In the genomic region with DNA sequence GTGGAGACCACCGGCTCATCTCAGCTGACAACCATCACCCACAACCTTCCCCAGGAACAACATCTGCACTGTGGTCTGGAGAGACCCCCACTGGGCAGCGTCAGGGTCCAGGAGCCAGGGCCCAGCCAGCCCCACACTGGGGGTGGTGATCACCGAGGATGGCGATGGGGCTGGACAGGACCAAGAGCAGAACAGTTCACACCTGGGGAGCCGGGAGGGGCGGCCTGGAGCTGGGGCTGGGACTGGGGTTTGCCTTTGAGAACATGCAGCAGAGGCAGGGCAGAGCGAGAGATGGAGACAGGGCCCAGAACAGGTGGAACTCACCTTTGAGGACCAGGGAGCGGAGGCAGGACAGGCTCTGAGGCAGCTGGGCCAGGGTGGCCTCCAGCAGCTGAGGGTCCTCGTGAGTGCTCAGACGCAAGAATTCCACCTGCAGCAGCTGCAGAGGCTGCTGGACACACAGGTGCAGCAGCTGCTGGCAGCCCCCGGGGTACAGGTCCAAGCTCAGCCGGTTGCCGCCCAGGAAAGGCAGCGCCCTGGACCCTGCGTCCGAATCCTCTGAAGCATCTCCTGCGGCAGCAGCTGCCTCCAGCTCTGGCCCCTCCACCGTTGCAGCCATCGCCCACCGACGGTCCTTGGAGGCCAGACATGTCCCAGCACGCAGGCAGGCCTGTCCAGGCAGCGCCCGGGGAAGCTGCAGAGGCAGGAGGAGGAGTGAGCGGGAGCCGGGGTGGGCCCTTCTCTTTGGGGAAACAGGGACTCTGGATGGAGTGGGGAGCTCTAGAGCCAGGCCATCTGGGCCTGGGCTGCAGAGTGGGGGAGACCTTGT, we compare ENCODE assay signal across 8 cellular contexts. TPM values are rescaled to one million over a fixed set of nuclear protein-coding genes. Genes with fewer than 3 reads are reported as not detected.
A peak's percentile ranks its signal among the peaks of the same experiment; 100 is the strongest.
DNase-seq lines count a peak whose midpoint lies in the region; ATAC-seq and TF ChIP-seq lines count a peak whose summit lies in the region.

No MANE protein-coding gene starts in this region.

- H3F3A ChIP-seq in OCI-LY1 (ENCODE audit: insufficient read depth, low read length) = no peaks in the 10 kb centered on the region

- no peak for TF ChIP-seq CTCF in OCI-LY1 (IDR thresholded peaks at IDR 0.05; ENCODE audit: low read length)
- TF ChIP-seq CTCF in esophagus squamous epithelium (IDR thresholded peaks at IDR 0.05) = no peak
- TF ChIP-seq CTCF in lower leg skin (IDR thresholded peaks at IDR 0.05) = no peak

- no peaks in the 10 kb centered on the region for H3K9me2 ChIP-seq in OCI-LY1 (ENCODE audit: low read depth, low read length)

- no peaks in the 10 kb centered on the region for H3K27me3 ChIP-seq in OCI-LY1 (ENCODE audit: insufficient read depth, low read length)
- H3K27me3 ChIP-seq in esophagus squamous epithelium = no peaks in the 10 kb centered on the region

- H3K27ac ChIP-seq in OCI-LY1 (ENCODE audit: low read depth, low read length, poor library complexity, severe bottlenecking) = peak overlapping the region; percentile 72
- H3K27ac ChIP-seq in esophagus squamous epithelium = peak overlapping the region in 3 of 4 donors; percentile 83 to 93 (median 91)
- peak overlapping the region in 15 of 21 experiments; percentile 71 to 94 (median 88) for H3K27ac ChIP-seq in skin epidermis

- WGBS in esophagus squamous epithelium, 2 donors = 53 to 80% methylated on average over 3 to 9 of the region's 26 CpGs
- WGBS in lower leg skin, 2 donors = 46 to 51% methylated on average over 23 to 25 of the region's 26 CpGs

- no peak for ATAC-seq in GM21447 (IDR thresholded peaks at IDR 0.05; ENCODE audit: unreplicated experiment)
- ATAC-seq in HG02571 (IDR thresholded peaks at IDR 0.05; ENCODE audit: unreplicated experiment) = no peak

- peak overlapping the region; percentile 87 for H3K9ac ChIP-seq in OCI-LY1 (ENCODE audit: low read length)

- H3K79me2 ChIP-seq in OCI-LY1 (ENCODE audit: insufficient read depth, low read length) = no peaks in the 10 kb centered on the region

- no peaks in the 10 kb centered on the region for H4K20me1 ChIP-seq in OCI-LY1 (ENCODE audit: insufficient read depth, low read length)

- TF ChIP-seq POLR2A in esophagus squamous epithelium (IDR thresholded peaks at IDR 0.05) = no peak
- no peak for TF ChIP-seq POLR2A in lower leg skin (IDR thresholded peaks at IDR 0.05)

- DNase-seq in NCI-H187 (lab: John Stamatoyannopoulos, UW) (peak; percentile 72 to 80), NCI-H187 treated with DMSO at 0.1 percent for 48 hours (lab: John Stamatoyannopoulos, UW) (no peak), esophagus squamous epithelium (lab: John Stamatoyannopoulos, UW) (no peak), lower leg skin (ENCODE audit: low spot score in 2 of 2) (no peak)

- H3K4me3 ChIP-seq in OCI-LY1 (ENCODE audit: low read depth, low read length, poor library complexity, severe bottlenecking) (peak overlapping the region; percentile 72), esophagus squamous epithelium (peak overlapping the region; percentile 55 to 87 (median 68)), skin epidermis (peak overlapping the region; percentile 55 to 72 (median 65)), lower leg skin (ENCODE audit: low read depth, poor library complexity, severe bottlenecking) (no peak overlapping the region)

- H3K4me1 ChIP-seq in OCI-LY1 (ENCODE audit: insufficient read depth, low read length, severe bottlenecking) = peaks cover 40% of the 10 kb centered on the region
- peaks cover 22 to 57% (median 30%) of the 10 kb centered on the region in 3 donors for H3K4me1 ChIP-seq in esophagus squamous epithelium

- peaks cover 37% of the 10 kb centered on the region for H3K36me3 ChIP-seq in OCI-LY1 (ENCODE audit: insufficient read depth, low read length)
- H3K36me3 ChIP-seq in esophagus squamous epithelium = peaks cover 0 to 45% (median 11%) of the 10 kb centered on the region in 3 donors

- intact Hi-C loops in esophagus squamous epithelium (cut with DNase I) = no loop called here
- intact Hi-C loops in lower leg skin (cut with DNase I; ENCODE audit: low total_unique reads) = no loop called here

- no peaks in the 10 kb centered on the region for H3K9me3 ChIP-seq in OCI-LY1 (ENCODE audit: low read length)
- no peaks in the 10 kb centered on the region for H3K9me3 ChIP-seq in esophagus squamous epithelium

- H2AFZ ChIP-seq in OCI-LY1 (ENCODE audit: low read length) = no peak overlapping the region

- peak overlapping the region; percentile 87 for H3K4me2 ChIP-seq in OCI-LY1 (ENCODE audit: low read length)

RNA-seq across cellular contexts. Expression of a gene that starts 1.0 kb away (rescaled TPM):
- 10 to 100 TPM in 3 of 4 donors, 1 to 10 TPM in 1; 9.3 to 14.3 (median 10.6) TPM for total RNA-seq in esophagus squamous epithelium
- total RNA-seq in lower leg skin = 10 to 100 TPM; 16.4 to 44.3 (median 24.5) TPM

RNA-seq across cellular contexts. Expression of a gene that starts 5.8 kb away (rescaled TPM):
- total RNA-seq in esophagus squamous epithelium (100 to 1,000 TPM; 232 to 871 (median 490) TPM), lower leg skin (1,000 to 10,000 TPM in 1 of 4 donors, 100 to 1,000 TPM in 3; 479 to 1,471 (median 745) TPM)

RNA-seq across cellular contexts. Expression of a gene that starts 5.9 kb away (rescaled TPM):
- total RNA-seq in esophagus squamous epithelium = 10 to 100 TPM in 2 of 4 donors, 1 to 10 TPM in 2; 4.0 to 14.7 (median 9.8) TPM
- 10 to 100 TPM; 10.9 to 19.2 (median 14.8) TPM for total RNA-seq in lower leg skin

RNA-seq across cellular contexts. Expression of a gene that starts 14.1 kb away (rescaled TPM):
- under 1 TPM in 1 of 4 donors, not detected in 3; 0.15 TPM for total RNA-seq in esophagus squamous epithelium
- not detected for total RNA-seq in lower leg skin

RNA-seq across cellular contexts. Expression of a gene that starts 14.7 kb away (rescaled TPM):
- total RNA-seq in esophagus squamous epithelium (10 to 100 TPM; 14.2 to 42.7 (median 26.0) TPM), lower leg skin (10 to 100 TPM; 55.5 to 99.7 (median 72.4) TPM)

Comparison
In these comparisons a context has a peak if more than half of its experiments do, and no peak if none do; other contexts are left out.
1. DNase-seq: peak in NCI-H187 (2 of 2); none in NCI-H187 treated with DMSO at 0.1 percent for 48 hours (single experiment), esophagus squamous epithelium (single experiment) and lower leg skin (0 of 2).
2. Peak in every context shown above with its lines, with median percentiles within 50 percentile points of each other: H3K27ac ChIP-seq.